In the genomic region with DNA sequence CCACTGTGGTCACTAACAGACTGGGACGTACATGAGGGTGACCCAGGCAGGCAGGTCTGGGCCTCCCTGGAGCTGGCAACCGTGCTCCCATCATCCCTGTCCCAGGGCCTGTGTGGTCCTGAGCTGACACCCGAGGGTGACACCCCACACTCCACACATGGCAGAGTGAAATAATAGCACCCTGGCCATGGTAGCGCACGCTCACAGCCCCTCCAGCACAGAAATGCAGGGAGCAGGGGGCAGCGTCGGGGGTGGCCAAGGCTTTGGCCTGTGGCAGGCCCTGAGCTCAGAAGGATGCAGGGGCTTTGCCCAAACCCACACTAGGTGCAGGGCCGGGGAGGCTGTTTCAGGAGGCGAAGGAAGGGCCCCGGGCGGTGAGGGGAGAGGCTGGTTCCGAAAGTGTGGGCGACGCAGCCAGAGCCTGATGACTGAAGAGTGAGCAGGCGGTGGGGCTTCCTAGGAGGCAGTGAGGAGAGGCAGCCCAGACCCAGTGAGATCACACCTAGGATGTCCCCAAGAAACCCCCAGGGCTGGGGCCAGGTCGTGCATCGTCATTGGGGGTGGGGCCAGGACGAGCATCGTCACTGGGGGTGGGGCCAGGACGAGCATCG, we compare ENCODE assay signal across 8 cellular contexts. TPM values are rescaled to one million over a fixed set of nuclear protein-coding genes. Genes with fewer than 3 reads are reported as not detected.
A peak's percentile ranks its signal among the peaks of the same experiment; 100 is the strongest.
DNase-seq lines count a peak whose midpoint lies in the region; ATAC-seq and TF ChIP-seq lines count a peak whose summit lies in the region.

No MANE protein-coding gene starts in this region.

- in situ Hi-C loops in GM13976 (cut with MboI; ENCODE audit: low sequenced_read_pairs, unreplicated experiment) (no loop called here), gastrocnemius medialis (cut with MboI; ENCODE audit: low sequenced_read_pairs in 4 of 4) (no loop called here)

- peak overlapping the region in 9 of 10 donors; percentile 18 to 50 (median 36) for H3K4me3 ChIP-seq in heart right ventricle
- peak overlapping the region in 2 of 4 donors; percentile 31 to 36 for H3K4me3 ChIP-seq in gastrocnemius medialis
- H3K4me3 ChIP-seq in thyroid gland (replicated peaks in 1 of 3) = no peak overlapping the region

- H3K27ac ChIP-seq in heart right ventricle = peak overlapping the region in 7 of 10 donors; percentile 5 to 82 (median 52)
- peak overlapping the region in 3 of 4 donors; percentile 70 to 72 (median 72) for H3K27ac ChIP-seq in gastrocnemius medialis
- peak overlapping the region in 1 of 3 donors; percentile 45 for H3K27ac ChIP-seq in thyroid gland

- intact Hi-C loops in heart right ventricle (cut with DNase I) (loop anchor here in 3 of 10 donors (10.0 kb wide), 2 partner anchors 115 to 295 kb away; a partner anchor contains a TSS), gastrocnemius medialis (cut with DNase I; ENCODE audit: low total_unique reads) (no loop called here), thyroid gland (cut with DNase I) (no loop called here)

- 56 to 63% methylated on average over 19 to 21 of the region's 21 CpGs for WGBS in heart right ventricle, 2 donors
- WGBS in thyroid gland, 2 donors = 69 to 82% methylated on average over 13 to 14 of the region's 21 CpGs

- H3K4me1 ChIP-seq in heart right ventricle (peaks cover 0 to 15% (median 5%) of the 10 kb centered on the region in 9 donors), gastrocnemius medialis (no peaks in the 10 kb centered on the region), thyroid gland (no peaks in the 10 kb centered on the region)

- TF ChIP-seq CTCF in GM13976 (IDR thresholded peaks at IDR 0.05; ENCODE audit: borderline replicate concordance, control extremely low read depth, extremely low read depth, insufficient read depth, missing control alignments) (no peak), heart right ventricle (IDR thresholded peaks at IDR 0.05) (no peak), gastrocnemius medialis (IDR thresholded peaks at IDR 0.05 in 4 of 5, conservative IDR thresholded peaks at IDR 0.05 in 1 of 5) (no peak), thyroid gland (IDR thresholded peaks at IDR 0.05) (no peak)

- H3K27me3 ChIP-seq in heart right ventricle = peaks cover 0 to 34% (median 12%) of the 10 kb centered on the region in 7 donors
- peaks cover 0 to 10% (median 5%) of the 10 kb centered on the region in 3 donors for H3K27me3 ChIP-seq in gastrocnemius medialis
- no peaks in the 10 kb centered on the region for H3K27me3 ChIP-seq in thyroid gland

- DNase-seq in GM13976 (ENCODE audit: low spot score) (peak; percentile 85), SHP77 treated with DMSO at 0.1 percent for 48 hours (lab: John Stamatoyannopoulos, UW) (peak; percentile 3), heart right ventricle (peak; percentile 20 to 42), gastrocnemius medialis (no peak), middle frontal gyrus (ENCODE audit: extremely low spot score, low spot score) (no peak), thyroid gland (no peak)
- peak; percentile 81 for DNase-seq in activated naive CD4-positive, alpha-beta T cell treated with Interleukin-2 at 50 U/mL for 16 hours

- no peaks in the 10 kb centered on the region for H3K36me3 ChIP-seq in heart right ventricle
- no peaks in the 10 kb centered on the region for H3K36me3 ChIP-seq in gastrocnemius medialis
- H3K36me3 ChIP-seq in thyroid gland = no peaks in the 10 kb centered on the region

- TF ChIP-seq POLR2A in gastrocnemius medialis (IDR thresholded peaks at IDR 0.05) (no peak), thyroid gland (IDR thresholded peaks at IDR 0.05) (no peak)

- ATAC-seq in HG02840 (IDR thresholded peaks at IDR 0.05; ENCODE audit: low FRiP score, unreplicated experiment) (peak; percentile 50), heart right ventricle (peak; percentile 34 to 80 (median 64)), gastrocnemius medialis (peak in 1 of 2 donors; percentile 23)

- H3K9me3 ChIP-seq in heart right ventricle (no peaks in the 10 kb centered on the region), gastrocnemius medialis (no peaks in the 10 kb centered on the region), thyroid gland (no peaks in the 10 kb centered on the region)

RNA-seq across cellular contexts. Expression of a gene that starts 12.9 kb away (rescaled TPM):
- total RNA-seq in heart right ventricle (not detected), gastrocnemius medialis (not detected), thyroid gland (not detected)
- polyA plus RNA-seq in heart right ventricle = not detected

RNA-seq across cellular contexts. Expression of a gene that starts 29.3 kb away (rescaled TPM):
- total RNA-seq in heart right ventricle = not detected
- not detected for polyA plus RNA-seq in heart right ventricle
- total RNA-seq in gastrocnemius medialis = not detected
- total RNA-seq in thyroid gland = not detected

RNA-seq across cellular contexts. Expression of a gene that starts 44.7 kb away (rescaled TPM):
- total RNA-seq in heart right ventricle (1 to 10 TPM; 4.4 to 9.5 (median 6.0) TPM), gastrocnemius medialis (10 to 100 TPM; 27.9 to 58.4 (median 47.1) TPM), thyroid gland (10 to 100 TPM; 12.3 to 14.2 (median 13.0) TPM)
- 10 to 100 TPM in 1 of 2 donors, 1 to 10 TPM in 1; 3.9 to 30.8 TPM for polyA plus RNA-seq in heart right ventricle

Comparison
In these comparisons a context has a peak if more than half of its experiments do, and no peak if none do; other contexts are left out.
1. DNase-seq: peak in GM13976 (single experiment), SHP77 treated with DMSO at 0.1 percent for 48 hours (single experiment), activated naive CD4-positive, alpha-beta T cell treated with Interleukin-2 at 50 U/mL for 16 hours (single experiment) and heart right ventricle (2 of 2); none in gastrocnemius medialis (0 of 2), middle frontal gyrus (single experiment) and thyroid gland (0 of 2).
2. H3K4me3 ChIP-seq: peak in heart right ventricle (9 of 10); none in thyroid gland (0 of 3).